8 cellular contexts compared by ENCODE assay signal in the genomic region with DNA sequence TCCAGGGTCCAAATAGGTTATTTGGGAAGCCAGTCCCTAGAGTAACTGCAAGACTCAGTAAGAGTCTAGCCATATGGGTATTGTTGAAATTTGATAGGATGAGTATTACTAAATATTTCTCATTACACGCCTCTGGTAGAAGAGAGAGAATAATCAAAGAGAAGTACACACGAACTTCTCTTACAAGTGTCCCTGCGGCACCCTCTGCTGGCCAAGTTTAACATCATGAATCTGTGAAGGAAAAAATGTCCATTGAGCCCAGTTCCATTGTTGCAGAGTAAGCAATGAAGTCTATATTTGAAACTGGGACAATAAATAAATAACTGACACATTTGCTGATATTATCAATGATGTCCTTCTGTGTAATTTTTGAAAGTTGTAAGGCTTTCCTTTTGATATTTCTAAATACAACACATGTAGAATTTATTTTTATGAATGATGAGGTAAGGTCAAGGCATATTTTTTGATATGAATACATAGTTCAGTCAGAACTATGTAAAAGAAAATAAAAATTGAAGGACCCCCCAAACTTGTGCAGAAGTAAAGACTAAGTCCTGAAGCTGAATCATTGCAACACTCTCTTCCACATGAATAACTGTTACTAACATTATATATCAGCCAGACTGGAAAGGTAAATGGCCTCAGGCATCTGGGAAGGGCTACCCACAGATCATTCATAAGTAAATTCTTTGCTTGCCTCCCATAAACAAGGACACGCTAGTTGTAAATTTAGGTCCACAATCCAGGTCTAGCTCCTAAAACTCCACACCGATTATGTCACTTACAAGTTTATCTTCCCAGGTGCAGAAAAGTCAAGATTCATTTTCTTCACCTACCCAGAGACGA. TPM values are rescaled to one million over a fixed set of nuclear protein-coding genes. Genes with fewer than 3 reads are reported as not detected.
DNase-seq lines count a peak whose midpoint lies in the region; ATAC-seq, FAIRE-seq and TF ChIP-seq lines count a peak whose summit lies in the region.

No MANE protein-coding gene starts in this region.

- H3K79me2 ChIP-seq in PC-9 (ENCODE audit: low read depth) (no peaks in the 10 kb centered on the region), mesendoderm (ENCODE audit: control insufficient read depth, insufficient read depth, low read length) (no peaks in the 10 kb centered on the region)

- DNase-seq in DMS 273 (lab: John Stamatoyannopoulos, UW; ENCODE audit: unreplicated experiment): peak; percentile 56
- no peak for DNase-seq in DMS 273 treated with DMSO at 0.1 percent for 48 hours (lab: John Stamatoyannopoulos, UW)
- peak; percentile 8 for DNase-seq in HTR-8/SVneo (ENCODE audit: insufficient read length, low spot score)
- peak in 1 of 2 experiments; percentile 6 for DNase-seq in PC-9
- peak in 8 of 10 donors; percentile 10 to 77 (median 58) for DNase-seq in dorsolateral prefrontal cortex
- DNase-seq in mesendoderm: peak; percentile 59
- no peak for DNase-seq in posterior vena cava (ENCODE audit: low spot score)

- H4K20me1 ChIP-seq in PC-9 (ENCODE audit: insufficient read depth): no peaks in the 10 kb centered on the region

- no peak overlapping the region for H3K23ac ChIP-seq in mesendoderm (ENCODE audit: low read length)

- intact Hi-C loops in PC-9 (cut with micrococcal nuclease; ENCODE audit: unreplicated experiment): loop anchor here (2.0 to 10.0 kb wide), 2 partner anchors 368 to 820 kb away; a partner anchor contains a TSS
- intact Hi-C loops in dorsolateral prefrontal cortex (cut with DNase I): loop anchor here (1.0 to 10.0 kb wide), 4 partner anchors 367 to 822 kb away; a partner anchor contains a TSS
- intact Hi-C loops in posterior vena cava (cut with DNase I): loop anchor here in 1 of 2 donors (10.0 kb wide), 1 partner anchor 370 kb away; a partner anchor contains a TSS

- FAIRE-seq in HTR-8/SVneo (lab: Jason Lieb, UNC): no peak

- H3K18ac ChIP-seq in mesendoderm (ENCODE audit: low read length): no peak overlapping the region

- CTCF ChIA-PET in PC-9 (lab: Charles Lee): no interaction called here

- H3K4me3 ChIP-seq in PC-9 (no peak overlapping the region), dorsolateral prefrontal cortex (no peak overlapping the region), mesendoderm (ENCODE audit: low read length) (no peak overlapping the region)

- no peaks in the 10 kb centered on the region for H3K79me1 ChIP-seq in mesendoderm (ENCODE audit: low read length)

- no peak overlapping the region for H2BK120ac ChIP-seq in mesendoderm (ENCODE audit: low read depth, low read length)

- no peaks in the 10 kb centered on the region for H3K9me3 ChIP-seq in PC-9 (ENCODE audit: insufficient read depth, low read depth)

- no peak overlapping the region for H3K4me2 ChIP-seq in PC-9
- H3K4me2 ChIP-seq in mesendoderm (ENCODE audit: low read length): no peak overlapping the region

- H3K4me1 ChIP-seq in PC-9 (replicated peaks; ENCODE audit: insufficient read depth) (no peaks in the 10 kb centered on the region), mesendoderm (ENCODE audit: control insufficient read depth, low read depth, low read length) (no peaks in the 10 kb centered on the region)

- no TSS peak for BruUV-seq in PC-9 (replicated peaks; lab: Mats Ljungman, UMichigan)

- no peak overlapping the region for H3K9ac ChIP-seq in mesendoderm (ENCODE audit: low read length)

- H2AFZ ChIP-seq in PC-9: no peak overlapping the region

- ATAC-seq in HG02970 (IDR thresholded peaks at IDR 0.05; ENCODE audit: low FRiP score, unreplicated experiment): no peak

- H3K56ac ChIP-seq in mesendoderm (ENCODE audit: low read length): no peak overlapping the region

- no peaks in the 10 kb centered on the region for H3K9me2 ChIP-seq in PC-9 (ENCODE audit: insufficient read depth)

- H2AK5ac ChIP-seq in mesendoderm (ENCODE audit: low read length): no peak overlapping the region

- H4K8ac ChIP-seq in mesendoderm (ENCODE audit: low read depth, low read length): no peak overlapping the region

- H4K5ac ChIP-seq in mesendoderm (ENCODE audit: low read length): no peak overlapping the region

- H2BK5ac ChIP-seq in mesendoderm (ENCODE audit: low read length): no peak overlapping the region

- POLR2A ChIA-PET in PC-9 (lab: Charles Lee; ENCODE audit: unreplicated experiment): no interaction called here

- TF ChIP-seq CTCF in PC-9 (conservative IDR thresholded peaks at IDR 0.05) (peak; percentile 61), dorsolateral prefrontal cortex (IDR thresholded peaks at IDR 0.05 in 54 of 56, conservative IDR thresholded peaks at IDR 0.05 in 2 of 56; ENCODE audit: low read depth in 1 of 56, partially characterized antibody in 56 of 56) (peak; percentile 21 to 78 (median 62))

- H2BK15ac ChIP-seq in mesendoderm (replicated peaks; ENCODE audit: low read depth): no peak overlapping the region

- no CpG with 5 or more reads among the region's 6 CpGs for WGBS in mesendoderm (ENCODE audit: extremely low coverage, insufficient coverage, low lambda C conversion rate)

- H3K27me3 ChIP-seq in PC-9 (ENCODE audit: insufficient read depth, low read depth) (no peaks in the 10 kb centered on the region), dorsolateral prefrontal cortex (peaks cover 0 to 10% (median 0%) of the 10 kb centered on the region in 45 donors), mesendoderm (ENCODE audit: insufficient read depth, low read length, poor library complexity) (no peaks in the 10 kb centered on the region)

- no peaks in the 10 kb centered on the region for H3K36me3 ChIP-seq in PC-9 (ENCODE audit: low read depth)
- no peaks in the 10 kb centered on the region for H3K36me3 ChIP-seq in mesendoderm (ENCODE audit: control insufficient read depth, insufficient read depth, low read length)

- H3K4ac ChIP-seq in mesendoderm (ENCODE audit: low read depth, low read length): no peak overlapping the region

- no peak overlapping the region for H3K27ac ChIP-seq in PC-9
- no peak overlapping the region for H3K27ac ChIP-seq in dorsolateral prefrontal cortex
- H3K27ac ChIP-seq in mesendoderm (ENCODE audit: low read depth, low read length): no peak overlapping the region

- H3F3A ChIP-seq in PC-9 (ENCODE audit: insufficient read depth, low read depth): no peaks in the 10 kb centered on the region

RNA-seq across cellular contexts. Expression of a gene that starts 10.0 kb away (rescaled TPM):
- total RNA-seq in PC-9 (2021) (not detected in 2 replicates), dorsolateral prefrontal cortex (under 1 TPM in 1 of 120 experiments, not detected in 119; 0.08 TPM), posterior vena cava (not detected)
- not detected for polyA plus RNA-seq in mesendoderm (2013, experiment 1 of 2)
- polyA plus RNA-seq in mesendoderm (2013, experiment 2 of 2): not detected

RNA-seq across cellular contexts. Expression of a gene that starts 41.7 kb away (rescaled TPM):
- not detected in 2 replicates for total RNA-seq in PC-9 (2021)
- 1 to 10 TPM in 1 of 120 experiments, under 1 TPM in 11, not detected in 108; 0.46 to 1.7 (median 0.62) TPM for total RNA-seq in dorsolateral prefrontal cortex
- polyA plus RNA-seq in mesendoderm (2013, experiment 1 of 2): not detected
- polyA plus RNA-seq in mesendoderm (2013, experiment 2 of 2): not detected
- total RNA-seq in posterior vena cava: not detected

RNA-seq across cellular contexts. Expression of a gene that starts 49.1 kb away (rescaled TPM):
- total RNA-seq in PC-9 (2021) (not detected in 2 replicates), dorsolateral prefrontal cortex (not detected), posterior vena cava (not detected)
- not detected for polyA plus RNA-seq in mesendoderm (2013, experiment 1 of 2)
- not detected for polyA plus RNA-seq in mesendoderm (2013, experiment 2 of 2)

RNA-seq across cellular contexts. Expression of a gene that starts 54.8 kb away (rescaled TPM):
- total RNA-seq in PC-9 (2021): not detected in 2 replicates
- not detected for total RNA-seq in dorsolateral prefrontal cortex
- polyA plus RNA-seq in mesendoderm (2013, experiment 1 of 2): not detected
- polyA plus RNA-seq in mesendoderm (2013, experiment 2 of 2): not detected
- not detected for total RNA-seq in posterior vena cava

RNA-seq across cellular contexts. Expression of a gene that starts 57.2 kb away (rescaled TPM):
- total RNA-seq in PC-9 (2021) (not detected in 2 replicates), dorsolateral prefrontal cortex (not detected), posterior vena cava (not detected)
- polyA plus RNA-seq in mesendoderm (2013, experiment 1 of 2): not detected
- not detected for polyA plus RNA-seq in mesendoderm (2013, experiment 2 of 2)

Comparison
In these comparisons a context has a peak if more than half of its experiments do, and no peak if none do; other contexts are left out.
1. DNase-seq: peak in DMS 273 (single experiment), HTR-8/SVneo (single experiment), dorsolateral prefrontal cortex (8 of 10) and mesendoderm (single experiment); none in DMS 273 treated with DMSO at 0.1 percent for 48 hours (single experiment) and posterior vena cava (single experiment).